ENCODE assay signal across 15 cellular contexts in genomic region chr10:102599565-102600327, GRCh38. TPM values are rescaled to one million over a fixed set of nuclear protein-coding genes. Genes with fewer than 3 reads are reported as not detected.
DNase-seq lines count a peak whose midpoint lies in the region; ATAC-seq and TF ChIP-seq lines count a peak whose summit lies in the region.
"Had no signal": no experiment of that assay in that cellular context is flagged by ENCODE, and none has a peak within 500 bp of the region (broad histone marks: within the 10 kb centered on the region; RNA-seq: fewer than 3 reads in every experiment).

No MANE protein-coding gene starts in this region.

- H3K27ac ChIP-seq in esophagus muscularis mucosa (replicated peaks in 1 of 4): peak overlapping the region; percentile 15 to 69 (median 50)
- peak overlapping the region; percentile 21 for H3K27ac ChIP-seq in muscle layer of duodenum (ENCODE audit: low read length)
- H3K27ac ChIP-seq: A549 had no signal

- ATAC-seq in Right ventricle myocardium inferior (peak; percentile 15), HG03432 (IDR thresholded peaks at IDR 0.05; ENCODE audit: unreplicated experiment) (no peak)
- ATAC-seq: A549, HCT116, PC-3 had no signal

- H3K4me1 ChIP-seq in esophagus muscularis mucosa: peaks cover 68 to 96% (median 90%) of the 10 kb centered on the region in 4 donors
- H3K4me1 ChIP-seq in muscle layer of duodenum (ENCODE audit: control insufficient read depth in 1 of 2, insufficient read depth in 2 of 2, low read length in 2 of 2): peaks cover 9 to 25% of the 10 kb centered on the region in 2 donors
- H3K4me1 ChIP-seq: pancreas had no signal

- no peak for TF ChIP-seq POLR2A in esophagus muscularis mucosa (IDR thresholded peaks at IDR 0.05; ENCODE audit: low read depth)

- H3K36me3 ChIP-seq in esophagus muscularis mucosa: peaks cover 0 to 84% (median 48%) of the 10 kb centered on the region in 4 donors
- peaks cover 14 to 54% of the 10 kb centered on the region in 2 donors for H3K36me3 ChIP-seq in muscle layer of duodenum (ENCODE audit: control insufficient read depth in 1 of 2, insufficient read depth in 2 of 2, low read length in 2 of 2)

- H3K27me3 ChIP-seq in esophagus muscularis mucosa: no peaks in the 10 kb centered on the region
- no peaks in the 10 kb centered on the region for H3K27me3 ChIP-seq in muscle layer of duodenum (ENCODE audit: low read depth, low read length)
- H3K27me3 ChIP-seq: pancreas had no signal

- H3K9me3 ChIP-seq in esophagus muscularis mucosa (no peaks in the 10 kb centered on the region), muscle layer of duodenum (ENCODE audit: control insufficient read depth in 1 of 2, low read length in 2 of 2) (no peaks in the 10 kb centered on the region)
- H3K9me3 ChIP-seq: A549, pancreas had no signal

- in situ Hi-C loops in GM13977 (cut with MboI; ENCODE audit: low pct_unique_long_range_greater_than_20kb, low sequenced_read_pairs, unreplicated experiment): loop anchor here (25.0 kb wide), 1 partner anchor 362 kb away; the partner anchor contains the start of genes ELOVL3, GBF1 and PITX3

- DNase-seq in Right ventricle myocardium inferior (ENCODE audit: missing footprints): no peak
- no peak for DNase-seq in cardiac septum (ENCODE audit: low spot score)
- no peak for DNase-seq in esophagus muscularis mucosa (ENCODE audit: extremely low spot score)
- DNase-seq in T-helper 2 cell: no peak
- no peak for DNase-seq in GM13977 (ENCODE audit: low spot score)
- DNase-seq in stimulated activated CD4-positive, alpha-beta T cell treated with anti-CD3 and anti-CD28 coated beads, Interleukin-4, amount 100 ng/mL, for 24 hours: no peak
- DNase-seq: activated naive CD4-positive, alpha-beta T cell treated with anti-CD3 and anti-CD28 coated beads for 36 hours; effector CD8-positive, alpha-beta T cell; NCI-H1105; pancreas; PC-3 had no signal

- 55% methylated on average over 5 of the region's 7 CpGs for WGBS in esophagus muscularis mucosa

- H3K4me3 ChIP-seq in esophagus muscularis mucosa (no peak overlapping the region), muscle layer of duodenum (ENCODE audit: low read depth in 1 of 2, low read length in 2 of 2) (no peak overlapping the region)
- H3K4me3 ChIP-seq: A549, pancreas had no signal

- no peak for TF ChIP-seq EP300 in esophagus muscularis mucosa (IDR thresholded peaks at IDR 0.05)

- TF ChIP-seq CTCF in esophagus muscularis mucosa (IDR thresholded peaks at IDR 0.05) (no peak), GM13977 (IDR thresholded peaks at IDR 0.05; ENCODE audit: extremely low read depth, insufficient read depth, missing control alignments) (no peak)

- intact Hi-C loops in Right ventricle myocardium inferior (cut with DNase I) (loop anchor here (5.0 to 10.0 kb wide), 2 partner anchors 97 to 375 kb away; partner anchors contain the start of genes ACTR1A, ELOVL3 and SUFU), cardiac septum (cut with DNase I) (no loop called here), esophagus muscularis mucosa (cut with DNase I) (no loop called here)

RNA-seq across cellular contexts. Expression of gene TRIM8, which starts 44.5 kb away (rescaled TPM):
- total RNA-seq in Right ventricle myocardium inferior (109 TPM), cardiac septum (99.6 TPM), esophagus muscularis mucosa (100 to 1,000 TPM; 103 to 170 (median 159) TPM)
